ENCODE assay signal across 20 cellular contexts in genomic region chr3:196145420-196146262, GRCh38.
"Had no signal": no experiment of that assay in that cellular context is flagged by ENCODE, and none has a peak within 500 bp of the region (broad histone marks: within the 10 kb centered on the region; RNA-seq: fewer than 3 reads in every experiment).

No MANE protein-coding gene starts in this region.

- H3K27me3 Mint-ChIP-seq: activated naive CD8-positive, alpha-beta T cell treated with anti-CD3 and anti-CD28 coated beads, Interleukin-2, amount 50 U/mL, for 24 hours; stimulated activated memory B cell treated with anti-CD40 and anti-IgM and Interleukin-4, amounts not matched to agents 10 μg/mL and 1 μg/mL and 100 μg/mL, for 72 hours had no signal

- H3K27ac ChIP-seq: left lung, neural progenitor cell, stomach, suprapubic skin, tibial nerve had no signal

- H3K27me3 ChIP-seq: left lung, neural progenitor cell, stomach, suprapubic skin, tibial nerve had no signal

- H3K4me2 ChIP-seq: neural progenitor cell had no signal

- H3K4me3 Mint-ChIP-seq: activated CD4-positive, alpha-beta memory T cell treated with anti-CD3 and anti-CD28 coated beads, Interleukin-2, amount 10 ng/mL, durations not matched to agents 7 days and 5 days; activated CD4-positive, alpha-beta T cell treated with anti-CD3 and anti-CD28 coated beads, Interleukin-2, amount 10 ng/mL, durations not matched to agents 24 days and 14 days; activated naive CD4-positive, alpha-beta T cell treated with anti-CD3 and anti-CD28 coated beads for 36 hours; activated naive CD8-positive, alpha-beta T cell treated with anti-CD3 and anti-CD28 coated beads, Interleukin-2, amount 50 U/mL, for 24 hours; activated T-cell treated with anti-CD3 and anti-CD28 coated beads, Interleukin-2, amount 50 U/mL, for 72 hours; neural progenitor cell; stimulated activated memory B cell treated with anti-CD40 and anti-IgM and Interleukin-4, amounts not matched to agents 10 μg/mL and 1 μg/mL and 100 μg/mL, for 72 hours had no signal

- H3K4me1 ChIP-seq: neural progenitor cell had no signal

- H3K4me3 ChIP-seq: left lung, neural progenitor cell, stomach, suprapubic skin, tibial nerve had no signal

- H3K9me3 ChIP-seq: stomach, suprapubic skin had no signal

- H3K27ac Mint-ChIP-seq: activated CD4-positive, alpha-beta memory T cell treated with anti-CD3 and anti-CD28 coated beads, Interleukin-2, amount 10 ng/mL, durations not matched to agents 7 days and 5 days; activated CD4-positive, alpha-beta T cell treated with anti-CD3 and anti-CD28 coated beads, Interleukin-2, amount 10 ng/mL, durations not matched to agents 24 days and 14 days; activated naive CD4-positive, alpha-beta T cell treated with anti-CD3 and anti-CD28 coated beads for 36 hours; activated naive CD8-positive, alpha-beta T cell treated with anti-CD3 and anti-CD28 coated beads, Interleukin-2, amount 50 U/mL, for 24 hours; neural progenitor cell had no signal

- H3K9me3 Mint-ChIP-seq: activated CD4-positive, alpha-beta T cell treated with anti-CD3 and anti-CD28 coated beads, Interleukin-2, amount 10 ng/mL, durations not matched to agents 24 days and 14 days; activated naive CD8-positive, alpha-beta T cell treated with anti-CD3 and anti-CD28 coated beads, Interleukin-2, amount 50 U/mL, for 24 hours had no signal

- H3K36me3 Mint-ChIP-seq: neural progenitor cell; stimulated activated memory B cell treated with anti-CD40 and anti-IgM and Interleukin-4, amounts not matched to agents 10 μg/mL and 1 μg/mL and 100 μg/mL, for 72 hours had no signal

- H3K9ac ChIP-seq: neural progenitor cell had no signal

- H3K36me3 ChIP-seq: left lung, neural progenitor cell, stomach, suprapubic skin, tibial nerve had no signal

- H2AFZ ChIP-seq: neural progenitor cell had no signal

- DNase-seq: activated CD4-positive, alpha-beta memory T cell treated with anti-CD3 and anti-CD28 coated beads, Interleukin-2, amount 10 ng/mL, durations not matched to agents 7 days and 5 days; activated CD4-positive, alpha-beta T cell treated with anti-CD3 and anti-CD28 coated beads, Interleukin-2, amount 10 ng/mL, durations not matched to agents 24 days and 14 days; activated effector memory CD4-positive, alpha-beta T cell treated with Interleukin-2 at 50 U/mL for 16 hours; activated naive CD4-positive, alpha-beta T cell treated with anti-CD3 and anti-CD28 coated beads for 36 hours; activated naive CD8-positive, alpha-beta T cell treated with anti-CD3 and anti-CD28 coated beads, Interleukin-2, amount 50 U/mL, for 24 hours; activated T-cell treated with anti-CD3 and anti-CD28 coated beads, Interleukin-2, amount 50 U/mL, for 72 hours; effector CD4-positive, alpha-beta T cell; erythroblast; small intestine; stimulated activated CD4-positive, alpha-beta T cell treated with anti-CD3 and anti-CD28 coated beads, Interleukin-2, amount 100 ng/mL, for 24 hours; stomach; T-helper 9 cell had no signal

- ATAC-seq: activated naive CD8-positive, alpha-beta T cell treated with anti-CD3 and anti-CD28 coated beads, Interleukin-2, amount 50 U/mL, for 24 hours; activated T-cell treated with anti-CD3 and anti-CD28 coated beads, Interleukin-2, amount 50 U/mL, for 72 hours; left lung; naive thymus-derived CD8-positive, alpha-beta T cell; sciatic nerve; stimulated activated memory B cell treated with anti-CD40 and anti-IgM and Interleukin-4, amounts not matched to agents 10 μg/mL and 1 μg/mL and 100 μg/mL, for 72 hours had no signal

- FAIRE-seq: small intestine, urothelium cell line had no signal
